ENCODE assay signal across 1 cellular context in the genomic region with DNA sequence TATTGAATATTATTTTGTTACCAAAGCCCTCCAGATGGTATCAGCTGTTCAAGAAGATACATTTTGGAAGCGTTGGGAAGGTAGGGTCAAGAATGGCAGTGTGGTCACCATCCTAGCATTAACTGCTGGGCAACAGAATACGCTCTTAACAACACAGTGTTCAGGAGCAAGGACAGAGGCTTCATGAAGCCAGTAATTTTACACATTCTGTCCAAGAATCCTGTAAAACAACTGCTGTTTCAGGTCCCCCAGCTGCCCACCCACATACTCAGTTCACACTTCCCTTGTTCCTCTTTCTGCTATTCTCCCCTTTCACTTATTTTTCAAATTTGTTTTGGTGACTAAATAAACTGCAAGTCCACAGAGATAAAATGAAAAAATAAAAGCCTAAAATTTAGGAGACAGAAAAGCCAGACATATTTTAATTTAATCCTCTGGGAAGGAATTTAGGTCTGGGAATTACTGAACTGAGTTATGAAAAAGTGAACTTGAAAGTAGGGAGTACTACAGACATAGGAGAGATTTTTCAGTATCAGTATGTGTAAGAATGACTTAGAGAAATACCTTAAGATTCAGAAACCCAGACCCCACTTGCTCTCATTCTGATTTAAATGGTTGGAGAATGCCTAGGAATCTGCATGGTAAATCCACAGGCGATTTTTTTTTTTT.
TF ChIP-seq lines count a peak whose summit lies in the region.

No MANE protein-coding gene starts in this region.

TF ChIP-seq in A549, 52 proteins besides CTCF, POLR2A, EP300 and RAD21:
- TF ChIP-seq NPAS2 (CRISPR knock-in tag; IDR thresholded peaks at IDR 0.05; ENCODE audit: borderline replicate concordance) (no peak), JUNB (IDR thresholded peaks at IDR 0.05) (no peak), SMC3 (IDR thresholded peaks at IDR 0.05) (no peak), FOSB (CRISPR knock-in tag; IDR thresholded peaks at IDR 0.05) (no peak), RFX5 (IDR thresholded peaks at IDR 0.05) (no peak), RCOR1 (IDR thresholded peaks at IDR 0.05; ENCODE audit: low read depth, low read length) (no peak), POLR2AphosphoS2 (conservative IDR thresholded peaks at IDR 0.05; ENCODE audit: low read length) (no peak), CHD2 (IDR thresholded peaks at IDR 0.05; ENCODE audit: low read length, partially characterized antibody) (no peak), SREBF2 (IDR thresholded peaks at IDR 0.05) (no peak), HDAC2 (IDR thresholded peaks at IDR 0.05) (no peak), EHF (CRISPR knock-in tag; IDR thresholded peaks at IDR 0.05) (no peak)
- TF ChIP-seq, protein P1, sequence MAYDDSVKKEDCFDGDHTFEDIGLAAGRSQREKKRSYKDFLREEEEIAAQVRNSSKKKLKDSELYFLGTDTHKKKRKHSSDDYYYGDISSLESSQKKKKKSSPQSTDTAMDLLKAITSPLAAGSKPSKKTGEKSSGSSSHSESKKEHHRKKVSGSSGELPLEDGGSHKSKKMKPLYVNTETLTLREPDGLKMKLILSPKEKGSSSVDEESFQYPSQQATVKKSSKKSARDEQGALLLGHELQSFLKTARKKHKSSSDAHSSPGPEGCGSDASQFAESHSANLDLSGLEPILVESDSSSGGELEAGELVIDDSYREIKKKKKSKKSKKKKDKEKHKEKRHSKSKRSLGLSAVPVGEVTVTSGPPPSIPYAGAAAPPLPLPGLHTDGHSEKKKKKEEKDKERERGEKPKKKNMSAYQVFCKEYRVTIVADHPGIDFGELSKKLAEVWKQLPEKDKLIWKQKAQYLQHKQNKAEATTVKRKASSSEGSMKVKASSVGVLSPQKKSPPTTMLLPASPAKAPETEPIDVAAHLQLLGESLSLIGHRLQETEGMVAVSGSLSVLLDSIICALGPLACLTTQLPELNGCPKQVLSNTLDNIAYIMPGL (CRISPR knock-in tag; IDR thresholded peaks at IDR 0.05; ENCODE audit: borderline replicate concordance) = no peak
